ENCODE assay signal across 12 cellular contexts in genomic region chr11:64620286-64620962, GRCh38. TPM values are rescaled to one million over a fixed set of nuclear protein-coding genes. Genes with fewer than 3 reads are reported as not detected.
A peak's percentile ranks its signal among the peaks of the same experiment; 100 is the strongest.
DNase-seq lines count a peak whose midpoint lies in the region; ATAC-seq and TF ChIP-seq lines count a peak whose summit lies in the region.
"Had no signal": no experiment of that assay in that cellular context is flagged by ENCODE, and none has a peak within 500 bp of the region (broad histone marks: within the 10 kb centered on the region; RNA-seq: fewer than 3 reads in every experiment).

No MANE protein-coding gene starts in this region.

- peaks cover 17 to 23% of the 10 kb centered on the region in 2 donors for H3K4me1 Mint-ChIP-seq in stimulated activated naive B cell treated with anti-CD40 and anti-IgM and Interleukin-4, amounts not matched to agents 10 μg/mL and 1 μg/mL and 100 μg/mL, for 72 hours

- H3K36me3 ChIP-seq in adrenal gland (replicated peaks in 1 of 2): no peaks in the 10 kb centered on the region

- 43 to 48% (median 46%) methylated on average over 4 to 14 of the region's 14 CpGs for WGBS in adrenal gland, 4 donors

- H3K4me3 Mint-ChIP-seq in stimulated activated naive B cell treated with anti-CD40 and anti-IgM and Interleukin-4, amounts not matched to agents 10 μg/mL and 1 μg/mL and 100 μg/mL, for 72 hours: no peak overlapping the region
- H3K4me3 Mint-ChIP-seq: activated naive CD8-positive, alpha-beta T cell had no signal

- H3K9me3 ChIP-seq in adrenal gland (replicated peaks in 1 of 3): no peaks in the 10 kb centered on the region

- peak overlapping the region in 2 of 5 donors; percentile 80 to 90 for H3K27ac ChIP-seq in adrenal gland

- intact Hi-C loops in adrenal gland (cut with DNase I) (no loop called here), left colon (cut with DNase I, micrococcal nuclease) (no loop called here)

- DNase-seq in NCI-H1436 (lab: John Stamatoyannopoulos, UW) (peak; percentile 33), NCI-H1436 treated with DMSO at 0.1 percent for 48 hours (lab: John Stamatoyannopoulos, UW) (no peak), adrenal gland (peak; percentile 33 to 70 (median 46)), left colon (peak; percentile 48 to 63), kidney tubule cell (ENCODE audit: low spot score) (no peak)
- no peak for DNase-seq in stimulated activated naive B cell treated with anti-CD40 and anti-IgM and Interleukin-4, amounts not matched to agents 10 μg/mL and 1 μg/mL and 100 μg/mL, for 72 hours
- no peak for DNase-seq in stimulated activated CD4-positive, alpha-beta T cell treated with anti-CD3 and anti-CD28 coated beads, Interleukin-4, amount 100 ng/mL, for 4 hours
- DNase-seq: activated CD4-positive, alpha-beta T cell treated with anti-CD3 and anti-CD28 coated beads for 1 hour; GF-D8; trophoblast cell had no signal

- no peak for TF ChIP-seq CTCF in adrenal gland (IDR thresholded peaks at IDR 0.05)

- H3K36me3 Mint-ChIP-seq in stimulated activated naive B cell treated with anti-CD40 and anti-IgM and Interleukin-4, amounts not matched to agents 10 μg/mL and 1 μg/mL and 100 μg/mL, for 72 hours: no peaks in the 10 kb centered on the region
- H3K36me3 Mint-ChIP-seq: activated naive CD8-positive, alpha-beta T cell had no signal

- no peaks in the 10 kb centered on the region for H3K9me3 Mint-ChIP-seq in stimulated activated naive B cell treated with anti-CD40 and anti-IgM and Interleukin-4, amounts not matched to agents 10 μg/mL and 1 μg/mL and 100 μg/mL, for 72 hours

- no peak overlapping the region for H3K4me3 ChIP-seq in adrenal gland

- H3K27ac Mint-ChIP-seq in stimulated activated naive B cell treated with anti-CD40 and anti-IgM and Interleukin-4, amounts not matched to agents 10 μg/mL and 1 μg/mL and 100 μg/mL, for 72 hours: peak overlapping the region; percentile 56
- H3K27ac Mint-ChIP-seq: activated naive CD8-positive, alpha-beta T cell had no signal

- H3K27me3 Mint-ChIP-seq in stimulated activated naive B cell treated with anti-CD40 and anti-IgM and Interleukin-4, amounts not matched to agents 10 μg/mL and 1 μg/mL and 100 μg/mL, for 72 hours: no peaks in the 10 kb centered on the region
- H3K27me3 Mint-ChIP-seq: activated naive CD8-positive, alpha-beta T cell had no signal

- peaks cover 14 to 31% of the 10 kb centered on the region in 2 donors for H3K4me1 ChIP-seq in adrenal gland (replicated peaks in 1 of 2)

- H3K27me3 ChIP-seq in adrenal gland: no peaks in the 10 kb centered on the region

- peak; percentile 95 for ATAC-seq in left colon
- no peak for ATAC-seq in stimulated activated naive B cell treated with anti-CD40 and anti-IgM and Interleukin-4, amounts not matched to agents 10 μg/mL and 1 μg/mL and 100 μg/mL, for 72 hours (replicated peaks)
- no peak for ATAC-seq in HG03097 (IDR thresholded peaks at IDR 0.05; ENCODE audit: low FRiP score, unreplicated experiment)

- TF ChIP-seq POLR2A in adrenal gland (IDR thresholded peaks at IDR 0.05): no peak

RNA-seq across cellular contexts. Expression of gene SLC22A12, which starts 29.4 kb away (rescaled TPM):
- not detected for total RNA-seq in adrenal gland
- polyA plus RNA-seq in adrenal gland: not detected
- total RNA-seq in left colon: not detected

Comparison
In these comparisons a context has a peak if more than half of its experiments do, and no peak if none do; other contexts are left out.
1. DNase-seq: peak in NCI-H1436 (single experiment), adrenal gland (7 of 7) and left colon (2 of 2); none in NCI-H1436 treated with DMSO at 0.1 percent for 48 hours (single experiment), stimulated activated naive B cell treated with anti-CD40 and anti-IgM and Interleukin-4, amounts not matched to agents 10 μg/mL and 1 μg/mL and 100 μg/mL, for 72 hours (single experiment), stimulated activated CD4-positive, alpha-beta T cell treated with anti-CD3 and anti-CD28 coated beads, Interleukin-4, amount 100 ng/mL, for 4 hours (0 of 2) and kidney tubule cell (single experiment).